15 cellular contexts compared by ENCODE assay signal in the genomic region with DNA sequence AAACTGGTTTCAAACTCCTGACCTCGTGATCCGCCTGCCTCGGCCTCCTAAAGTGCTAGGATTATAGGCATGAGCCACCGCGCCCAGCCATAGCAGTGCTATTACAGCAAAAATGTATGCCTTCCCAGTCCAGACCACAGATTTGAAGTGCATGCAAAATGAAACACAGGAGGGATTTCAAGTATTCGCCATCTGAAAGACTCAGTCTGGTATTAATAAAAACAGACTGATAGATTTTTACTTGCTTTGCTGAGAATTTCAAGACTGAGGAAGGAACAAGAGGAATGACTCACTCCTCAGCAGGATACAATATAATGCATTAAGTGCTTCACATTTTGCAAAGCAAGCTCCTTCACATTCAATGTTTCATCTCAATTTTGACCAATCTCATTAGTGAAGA.
A peak's percentile ranks its signal among the peaks of the same experiment; 100 is the strongest.
DNase-seq lines count a peak whose midpoint lies in the region; ATAC-seq lines count a peak whose summit lies in the region.
"Had no signal": no experiment of that assay in that cellular context is flagged by ENCODE, and none has a peak within 500 bp of the region (broad histone marks: within the 10 kb centered on the region; RNA-seq: fewer than 3 reads in every experiment).

No MANE protein-coding gene starts in this region.

- H3K9me3 ChIP-seq in SK-N-MC (ENCODE audit: low read depth, low read length), result no peaks in the 10 kb centered on the region
- H3K9me3 ChIP-seq: ascending aorta, prostate gland, thoracic aorta had no signal

- no peaks in the 10 kb centered on the region for H3K36me3 ChIP-seq in SK-N-MC (ENCODE audit: insufficient read depth, low read length)
- H3K36me3 ChIP-seq: ascending aorta, prostate gland, thoracic aorta had no signal

- no peak overlapping the region for H3K9ac ChIP-seq in SK-N-MC (ENCODE audit: insufficient read length)

- DNase-seq in EL (peak; percentile 69), SK-N-MC (ENCODE audit: low read depth, low spot score) (peak; percentile 93), sciatic nerve (ENCODE audit: low spot score) (no peak), GF-D8 (lab: John Stamatoyannopoulos, UW) (no peak), C1 segment of cervical spinal cord (lab: John Stamatoyannopoulos, UW) (no peak)
- DNase-seq: activated CD4-positive, alpha-beta memory T cell treated with anti-CD3 and anti-CD28 coated beads, Interleukin-2, amount 10 ng/mL, durations not matched to agents 7 days and 5 days; effector memory CD4-positive, alpha-beta T cell; GDM1; left cardiac atrium; SHP77 treated with DMSO at 0.1 percent for 48 hours had no signal

- intact Hi-C loops in sciatic nerve (cut with DNase I), result no loop called here

- peak overlapping the region; percentile 51 for H3K4me3 ChIP-seq in SK-N-MC
- H3K4me3 ChIP-seq: ascending aorta, prostate gland, thoracic aorta had no signal

- ATAC-seq in esophagus mucosa (peak; percentile 66), sciatic nerve (peak; percentile 48), GM21360 (IDR thresholded peaks at IDR 0.05; ENCODE audit: unreplicated experiment) (no peak)
- ATAC-seq: left cardiac atrium had no signal

- peak overlapping the region; percentile 77 for H3K27ac ChIP-seq in SK-N-MC
- H3K27ac ChIP-seq: ascending aorta, prostate gland, thoracic aorta had no signal

Comparison
In these comparisons a context has a peak if more than half of its experiments do, and no peak if none do; other contexts are left out.
1. DNase-seq: peak in EL (single experiment) and SK-N-MC (single experiment); none in sciatic nerve (single experiment), GF-D8 (single experiment) and C1 segment of cervical spinal cord (0 of 14).